8 cellular contexts compared by ENCODE assay signal in genomic region chr1:18923721-18924610, GRCh38. TPM values are rescaled to one million over a fixed set of nuclear protein-coding genes. Genes with fewer than 3 reads are reported as not detected.
DNase-seq lines count a peak whose midpoint lies in the region; ATAC-seq and TF ChIP-seq lines count a peak whose summit lies in the region.

No MANE protein-coding gene starts in this region.

- peak in 1 of 10 experiments; percentile 25 for DNase-seq in CD4-positive, alpha-beta T cell
- peak; percentile 17 for DNase-seq in NCI-H2107 (lab: John Stamatoyannopoulos, UW)
- DNase-seq in chondrocyte (ENCODE audit: low spot score): no peak
- no peak for DNase-seq in neural progenitor cell (ENCODE audit: low spot score)

- POLR2A ChIA-PET in CD4-positive, alpha-beta T cell (lab: Charles Lee): interaction anchor here (0.7 to 7.7 kb wide), 13 partner anchors 8 to 151 kb away, joined by 3 to 150 read pairs (median 4); partner anchors contain the start of gene IFFO2

- no peak for TF ChIP-seq CTCF in CD4-positive, alpha-beta T cell (IDR thresholded peaks at IDR 0.05)
- TF ChIP-seq CTCF in chondrocyte (IDR thresholded peaks at IDR 0.05): no peak
- no peak for TF ChIP-seq CTCF in neural progenitor cell (IDR thresholded peaks at IDR 0.05)

- H4K20me1 ChIP-seq in neural progenitor cell (ENCODE audit: low read depth): no peaks in the 10 kb centered on the region

- no peaks in the 10 kb centered on the region for H3K27me3 ChIP-seq in CD4-positive, alpha-beta T cell (ENCODE audit: control insufficient read depth, insufficient read depth, low read length)
- H3K27me3 ChIP-seq in neural progenitor cell: no peaks in the 10 kb centered on the region

- H3K9ac ChIP-seq in neural progenitor cell: no peak overlapping the region

- H3K9me3 ChIP-seq in CD4-positive, alpha-beta T cell (ENCODE audit: control insufficient read depth, low read length): no peaks in the 10 kb centered on the region
- no peaks in the 10 kb centered on the region for H3K9me3 ChIP-seq in neural progenitor cell (ENCODE audit: low read depth)

- H3K4me1 ChIP-seq in neural progenitor cell: peaks cover 21% of the 10 kb centered on the region

- peaks cover 79% of the 10 kb centered on the region for H3K4me1 Mint-ChIP-seq in CD4-positive, alpha-beta T cell (ENCODE audit: low read depth)
- H3K4me1 Mint-ChIP-seq in chondrocyte (ENCODE audit: low read depth): peaks cover 69% of the 10 kb centered on the region
- H3K4me1 Mint-ChIP-seq in neural progenitor cell: peaks cover 49% of the 10 kb centered on the region

- H3F3A ChIP-seq in neural progenitor cell (ENCODE audit: low read depth): no peaks in the 10 kb centered on the region

- no peak overlapping the region for H2AFZ ChIP-seq in neural progenitor cell (replicated peaks)

- no peaks in the 10 kb centered on the region for H3K27me3 Mint-ChIP-seq in CD4-positive, alpha-beta T cell
- H3K27me3 Mint-ChIP-seq in chondrocyte (ENCODE audit: low read depth) (no peaks in the 10 kb centered on the region), neural progenitor cell (ENCODE audit: insufficient read depth, low read depth) (peaks cover 2% of the 10 kb centered on the region)

- CTCF ChIA-PET in CD4-positive, alpha-beta T cell (lab: Charles Lee): interaction anchor here (0.6 to 4.7 kb wide), 6 partner anchors 10 to 32 kb away, joined by 3 to 53 read pairs (median 4); partner anchors contain the start of gene IFFO2

- no peaks in the 10 kb centered on the region for H3K79me2 ChIP-seq in neural progenitor cell (ENCODE audit: low read depth)

- no peak overlapping the region for H3K4me3 ChIP-seq in neural progenitor cell

- ATAC-seq in CD4-positive, alpha-beta T cell (ENCODE audit: poor library complexity): no peak
- ATAC-seq in GM21576 (IDR thresholded peaks at IDR 0.05; ENCODE audit: unreplicated experiment) (no peak), GM18520 (IDR thresholded peaks at IDR 0.05; ENCODE audit: unreplicated experiment) (no peak), GM18498 (IDR thresholded peaks at IDR 0.05; ENCODE audit: unreplicated experiment) (no peak), HG03565 (IDR thresholded peaks at IDR 0.05; ENCODE audit: unreplicated experiment) (no peak)

- H3K4me2 ChIP-seq in neural progenitor cell: no peak overlapping the region

- H3K4me3 Mint-ChIP-seq in CD4-positive, alpha-beta T cell: peak overlapping the region; percentile 62
- H3K4me3 Mint-ChIP-seq in chondrocyte (ENCODE audit: unreplicated experiment) (peak overlapping the region; percentile 22), neural progenitor cell (peak overlapping the region; percentile 33)

- intact Hi-C loops in CD4-positive, alpha-beta T cell (cut with DNase I, micrococcal nuclease): no loop called here

- no peaks in the 10 kb centered on the region for H3K9me3 Mint-ChIP-seq in CD4-positive, alpha-beta T cell
- no peaks in the 10 kb centered on the region for H3K9me3 Mint-ChIP-seq in chondrocyte (ENCODE audit: low read depth)
- peaks cover 2% of the 10 kb centered on the region for H3K9me3 Mint-ChIP-seq in neural progenitor cell

- no peaks in the 10 kb centered on the region for H3K36me3 ChIP-seq in neural progenitor cell

- no peak overlapping the region for H3K27ac ChIP-seq in CD4-positive, alpha-beta T cell (ENCODE audit: low read depth, low read length)
- H3K27ac ChIP-seq in neural progenitor cell: no peak overlapping the region

- peak overlapping the region; percentile 68 for H3K27ac Mint-ChIP-seq in CD4-positive, alpha-beta T cell
- H3K27ac Mint-ChIP-seq in chondrocyte (ENCODE audit: unreplicated experiment): peak overlapping the region; percentile 97
- peak overlapping the region; percentile 91 for H3K27ac Mint-ChIP-seq in neural progenitor cell

- peaks cover 18% of the 10 kb centered on the region for H3K36me3 Mint-ChIP-seq in CD4-positive, alpha-beta T cell (ENCODE audit: low read depth)
- peaks cover 3% of the 10 kb centered on the region for H3K36me3 Mint-ChIP-seq in chondrocyte (ENCODE audit: low read depth)
- H3K36me3 Mint-ChIP-seq in neural progenitor cell: peaks cover 2% of the 10 kb centered on the region

RNA-seq across cellular contexts. Expression of gene ALDH4A1, which starts 21.6 kb away (rescaled TPM):
- under 1 TPM; 0.61 to 0.71 TPM for total RNA-seq in CD4-positive, alpha-beta T cell
- total RNA-seq in chondrocyte (9.3 to 15.0 TPM (median 14.2 TPM) in 3 replicates), neural progenitor cell (ENCODE audit: low replicate concordance) (21.8 and 39.9 TPM in 2 replicates)

RNA-seq across cellular contexts. Expression of gene IFFO2, which starts 32.5 kb away (rescaled TPM):
- 100 to 1,000 TPM; 106 to 112 TPM for total RNA-seq in CD4-positive, alpha-beta T cell
- total RNA-seq in chondrocyte (13.9 to 18.9 TPM (median 18.8 TPM) in 3 replicates), neural progenitor cell (ENCODE audit: low replicate concordance) (0.65 and 1.5 TPM in 2 replicates)
